Comparison of ENCODE assay signal across 26 cellular contexts in genomic region chr6:43719511-43719910, GRCh38.
"Had no signal": no experiment of that assay in that cellular context is flagged by ENCODE, and none has a peak within 500 bp of the region (broad histone marks: within the 10 kb centered on the region; RNA-seq: fewer than 3 reads in every experiment).

No MANE protein-coding gene starts in this region.

- H3K27me3 ChIP-seq: vagina had no signal

- H3K36me3 Mint-ChIP-seq: activated CD8-positive, alpha-beta memory T cell treated with anti-CD3 and anti-CD28 coated beads, Interleukin-2, amount 10 ng/mL, durations not matched to agents 7 days and 5 days; activated naive CD4-positive, alpha-beta T cell treated with anti-CD3 and anti-CD28 coated beads, Interleukin-2, amount 50 U/mL, for 24 hours; brain; natural killer cell; stimulated activated naive B cell treated with anti-CD40 and anti-IgM and Interleukin-4, amounts not matched to agents 10 μg/mL and 1 μg/mL and 100 μg/mL, for 72 hours had no signal

- ATAC-seq: activated CD8-positive, alpha-beta memory T cell treated with anti-CD3 and anti-CD28 coated beads, Interleukin-2, amount 10 ng/mL, durations not matched to agents 7 days and 5 days; activated CD8-positive, alpha-beta T cell treated with anti-CD3 and anti-CD28 coated beads for 36 hours; left colon; natural killer cell; stimulated activated naive B cell treated with anti-CD40 and anti-IgM and Interleukin-4, amounts not matched to agents 10 μg/mL and 1 μg/mL and 100 μg/mL, for 72 hours had no signal

- H3K27ac ChIP-seq: prostate gland, skin epidermis, WERI-Rb-1 had no signal

- DNase-seq: activated CD4-positive, alpha-beta T cell treated with anti-CD3 and anti-CD28 coated beads, Interleukin-2, amount 10 ng/mL, durations not matched to agents 7 days and 5 days; activated CD4-positive, CD25-positive, alpha-beta regulatory T cell treated with anti-CD3 and anti-CD28 coated beads, Interleukin-2, amount 50 U/mL, for 72 hours; activated CD8-positive, alpha-beta memory T cell treated with anti-CD3 and anti-CD28 coated beads, Interleukin-2, amount 10 ng/mL, durations not matched to agents 7 days and 5 days; activated CD8-positive, alpha-beta T cell treated with anti-CD3 and anti-CD28 coated beads for 36 hours; activated gamma-delta T cell treated with Interleukin-2 at 50 U/mL for 16 hours; activated T-cell treated with anti-CD3 and anti-CD28 coated beads for 4 hours; anterior cingulate cortex; caudate nucleus; dermis blood vessel endothelial cell; effector CD8-positive, alpha-beta T cell; foreskin melanocyte; left colon; midbrain; natural killer cell; stimulated activated CD4-positive, alpha-beta T cell treated with anti-CD3 and anti-CD28 coated beads, Interleukin-2, amount 100 ng/mL, for 24 hours; stimulated activated naive B cell treated with anti-CD40 and anti-IgM and Interleukin-4, amounts not matched to agents 10 μg/mL and 1 μg/mL and 100 μg/mL, for 72 hours; trophoblast cell; WERI-Rb-1 had no signal

- H3K27ac Mint-ChIP-seq: activated CD4-positive, alpha-beta T cell treated with anti-CD3 and anti-CD28 coated beads, Interleukin-2, amount 10 ng/mL, durations not matched to agents 7 days and 5 days; activated CD8-positive, alpha-beta memory T cell treated with anti-CD3 and anti-CD28 coated beads, Interleukin-2, amount 10 ng/mL, durations not matched to agents 7 days and 5 days; activated CD8-positive, alpha-beta T cell treated with anti-CD3 and anti-CD28 coated beads for 36 hours; activated naive CD4-positive, alpha-beta T cell treated with anti-CD3 and anti-CD28 coated beads, Interleukin-2, amount 50 U/mL, for 24 hours; activated T-helper 1 cell treated with anti-CD3 and anti-CD28 coated beads, Interleukin-12 subunit alpha, Interleukin-12 subunit beta, Interleukin-2, Interleukin-4 antibody, amounts not matched to agents 30 ng/mL and 10 ng/mL and 1 ng/mL, durations not matched to agents 14 hours and 24 hours and 36 hours; natural killer cell; stimulated activated naive B cell treated with anti-CD40 and anti-IgM and Interleukin-4, amounts not matched to agents 10 μg/mL and 1 μg/mL and 100 μg/mL, for 72 hours; T-helper 2 cell treated with Interferon-gamma antibody and Interleukin-4, amounts not matched to agents 5 μg/mL and 100 μg/mL, for 36 hours had no signal

- FAIRE-seq: islet of Langerhans had no signal

- H3K4me3 Mint-ChIP-seq: activated CD4-positive, alpha-beta T cell treated with anti-CD3 and anti-CD28 coated beads, Interleukin-2, amount 10 ng/mL, durations not matched to agents 7 days and 5 days; activated CD8-positive, alpha-beta memory T cell treated with anti-CD3 and anti-CD28 coated beads, Interleukin-2, amount 10 ng/mL, durations not matched to agents 7 days and 5 days; activated CD8-positive, alpha-beta T cell treated with anti-CD3 and anti-CD28 coated beads for 36 hours; activated naive CD4-positive, alpha-beta T cell treated with anti-CD3 and anti-CD28 coated beads, Interleukin-2, amount 50 U/mL, for 24 hours; activated T-helper 1 cell treated with anti-CD3 and anti-CD28 coated beads, Interleukin-12 subunit alpha, Interleukin-12 subunit beta, Interleukin-2, Interleukin-4 antibody, amounts not matched to agents 30 ng/mL and 10 ng/mL and 1 ng/mL, durations not matched to agents 14 hours and 24 hours and 36 hours; brain; natural killer cell; stimulated activated naive B cell treated with anti-CD40 and anti-IgM and Interleukin-4, amounts not matched to agents 10 μg/mL and 1 μg/mL and 100 μg/mL, for 72 hours; T-helper 2 cell treated with Interferon-gamma antibody and Interleukin-4, amounts not matched to agents 5 μg/mL and 100 μg/mL, for 36 hours had no signal

- H3K4me3 ChIP-seq: prostate gland, skin epidermis, vagina had no signal

- H3K9me3 Mint-ChIP-seq: activated CD4-positive, alpha-beta T cell treated with anti-CD3 and anti-CD28 coated beads, Interleukin-2, amount 10 ng/mL, durations not matched to agents 7 days and 5 days; activated CD8-positive, alpha-beta T cell treated with anti-CD3 and anti-CD28 coated beads for 36 hours; activated naive CD4-positive, alpha-beta T cell treated with anti-CD3 and anti-CD28 coated beads, Interleukin-2, amount 50 U/mL, for 24 hours; activated T-helper 1 cell treated with anti-CD3 and anti-CD28 coated beads, Interleukin-12 subunit alpha, Interleukin-12 subunit beta, Interleukin-2, Interleukin-4 antibody, amounts not matched to agents 30 ng/mL and 10 ng/mL and 1 ng/mL, durations not matched to agents 14 hours and 24 hours and 36 hours; natural killer cell; stimulated activated naive B cell treated with anti-CD40 and anti-IgM and Interleukin-4, amounts not matched to agents 10 μg/mL and 1 μg/mL and 100 μg/mL, for 72 hours; T-helper 2 cell treated with Interferon-gamma antibody and Interleukin-4, amounts not matched to agents 5 μg/mL and 100 μg/mL, for 36 hours had no signal

- H3K9me3 ChIP-seq: prostate gland, vagina had no signal

- H3K36me3 ChIP-seq: prostate gland, vagina, WERI-Rb-1 had no signal
